Comparison of ENCODE assay signal across 8 cellular contexts in the genomic region with DNA sequence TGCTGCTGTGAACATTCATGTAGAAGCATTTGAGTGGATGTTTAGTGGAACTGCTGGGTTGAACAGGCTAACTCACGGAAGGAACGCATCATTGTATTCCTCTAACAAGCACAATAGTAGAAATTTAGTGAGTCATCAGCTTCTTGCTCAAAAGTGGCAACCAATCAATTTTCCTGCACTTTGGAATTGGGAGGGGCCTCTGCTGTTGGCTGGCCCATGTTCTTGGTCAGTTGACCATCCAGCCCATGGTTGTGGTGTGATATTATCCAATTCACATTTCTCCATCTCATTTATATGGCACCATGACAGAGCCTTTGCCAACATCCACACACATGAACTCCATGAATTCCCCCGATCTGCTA.
DNase-seq lines count a peak whose midpoint lies in the region; ATAC-seq lines count a peak whose summit lies in the region.

No MANE protein-coding gene starts in this region.

- peak overlapping the region; percentile 74 for H3K4me3 Mint-ChIP-seq in activated T-cell treated with anti-CD3 and anti-CD28 coated beads, Interleukin-2, amount 50 U/mL, for 4 hours

- ATAC-seq in HG02588 (IDR thresholded peaks at IDR 0.05; ENCODE audit: unreplicated experiment) (peak; percentile 12), left lobe of liver (peak; percentile 80)
- peak; percentile 4 to 10 for ATAC-seq in activated T-cell treated with anti-CD3 and anti-CD28 coated beads, Interleukin-2, amount 50 U/mL, for 4 hours

- H3K36me3 Mint-ChIP-seq in activated T-cell treated with anti-CD3 and anti-CD28 coated beads, Interleukin-2, amount 50 U/mL, for 4 hours (ENCODE audit: insufficient read depth) = no peaks in the 10 kb centered on the region

- DNase-seq in ACHN (peak; percentile 74), left lobe of liver (ENCODE audit: low spot score) (peak; percentile 57), SIG-M5 (lab: John Stamatoyannopoulos, UW) (no peak), NCI-H345 (lab: John Stamatoyannopoulos, UW) (no peak), GM19240 (ENCODE audit: insufficient read length, low spot score) (no peak), activated gamma-delta T cell treated with Interleukin-2 at 50 U/mL for 16 hours (no peak)
- no peak for DNase-seq in activated T-cell treated with anti-CD3 and anti-CD28 coated beads, Interleukin-2, amount 50 U/mL, for 4 hours

- H3K27me3 Mint-ChIP-seq in activated T-cell treated with anti-CD3 and anti-CD28 coated beads, Interleukin-2, amount 50 U/mL, for 4 hours (ENCODE audit: low read depth) = peaks cover 7% of the 10 kb centered on the region

- in situ Hi-C loops in ACHN (cut with HindIII; ENCODE audit: low pct_ligation_motif_present, low pct_unique_long_range_greater_than_20kb, low sequenced_read_pairs) = no loop called here

- H3K9me3 Mint-ChIP-seq in activated T-cell treated with anti-CD3 and anti-CD28 coated beads, Interleukin-2, amount 50 U/mL, for 4 hours = no peaks in the 10 kb centered on the region

- peaks cover 40% of the 10 kb centered on the region for H3K4me1 Mint-ChIP-seq in activated T-cell treated with anti-CD3 and anti-CD28 coated beads, Interleukin-2, amount 50 U/mL, for 4 hours (ENCODE audit: low read depth)

Comparison
In these comparisons a context has a peak if more than half of its experiments do, and no peak if none do; other contexts are left out.
1. DNase-seq: peak in ACHN (single experiment) and left lobe of liver (single experiment); none in activated T-cell treated with anti-CD3 and anti-CD28 coated beads, Interleukin-2, amount 50 U/mL, for 4 hours (single experiment), SIG-M5 (single experiment), NCI-H345 (single experiment), GM19240 (single experiment) and activated gamma-delta T cell treated with Interleukin-2 at 50 U/mL for 16 hours (single experiment).
2. ATAC-seq: peak in every context shown above with its lines; median percentile 80 in left lobe of liver; 12 in HG02588; 7 in activated T-cell treated with anti-CD3 and anti-CD28 coated beads, Interleukin-2, amount 50 U/mL, for 4 hours.